20 cellular contexts compared by ENCODE assay signal in genomic region chr14:99317231-99318090, GRCh38.
"Had no signal": no experiment of that assay in that cellular context is flagged by ENCODE, and none has a peak within 500 bp of the region (broad histone marks: within the 10 kb centered on the region; RNA-seq: fewer than 3 reads in every experiment).

No MANE protein-coding gene starts in this region.

- H3K27ac ChIP-seq: epithelial cell of prostate, gastrocnemius medialis, heart right ventricle, testis had no signal

- H3K36me3 Mint-ChIP-seq: activated naive CD8-positive, alpha-beta T cell treated with anti-CD3 and anti-CD28 coated beads for 36 hours; brain had no signal

- H3K4me1 Mint-ChIP-seq: activated B cell treated with CpG ODN at 0.5 μM for 24 hours, brain had no signal

- DNase-seq: activated B cell treated with CpG ODN at 0.5 μM for 24 hours; activated CD4-positive, alpha-beta T cell treated with anti-CD3 and anti-CD28 coated beads, Interleukin-2, amount 10 ng/mL, durations not matched to agents 7 days and 5 days; activated CD8-positive, alpha-beta memory T cell treated with anti-CD3 and anti-CD28 coated beads for 24 hours; activated naive CD8-positive, alpha-beta T cell treated with anti-CD3 and anti-CD28 coated beads for 36 hours; amygdala; effector memory CD8-positive, alpha-beta T cell; gastrocnemius medialis; heart right ventricle; mammary epithelial cell; stimulated activated CD4-positive, alpha-beta T cell treated with anti-CD3 and anti-CD28 coated beads, Interleukin-1b, Interleukin-23, amount 100 ng/mL, for 48 hours; stomach; T-helper 2 cell; testis had no signal

- H3K4me1 ChIP-seq: gastrocnemius medialis, heart right ventricle, testis had no signal

- H3K4me3 ChIP-seq: gastrocnemius medialis, heart right ventricle, stomach, testis had no signal

- H3K36me3 ChIP-seq: gastrocnemius medialis, heart right ventricle, stomach had no signal

- H3K9me3 ChIP-seq: gastrocnemius medialis, heart right ventricle, stomach, testis had no signal

- FAIRE-seq: islet of Langerhans had no signal

- H3K27ac Mint-ChIP-seq: activated B cell treated with CpG ODN at 0.5 μM for 24 hours; activated CD4-positive, alpha-beta T cell treated with anti-CD3 and anti-CD28 coated beads, Interleukin-2, amount 10 ng/mL, durations not matched to agents 7 days and 5 days; activated naive CD8-positive, alpha-beta T cell treated with anti-CD3 and anti-CD28 coated beads for 36 hours; brain; dendritic cell treated with granulocyte-macrophage colony-stimulating factor and Interleukin-4, amounts not matched to agents 40 ng/mL and 50 ng/mL, for 4 days; effector memory CD8-positive, alpha-beta T cell had no signal

- ATAC-seq: effector memory CD8-positive, alpha-beta T cell; gastrocnemius medialis; heart right ventricle; sciatic nerve had no signal

- H3K9me3 Mint-ChIP-seq: activated B cell treated with CpG ODN at 0.5 μM for 24 hours; activated CD4-positive, alpha-beta T cell treated with anti-CD3 and anti-CD28 coated beads, Interleukin-2, amount 10 ng/mL, durations not matched to agents 7 days and 5 days; activated naive CD8-positive, alpha-beta T cell treated with anti-CD3 and anti-CD28 coated beads for 36 hours; central memory CD8-positive, alpha-beta T cell; dendritic cell treated with granulocyte-macrophage colony-stimulating factor and Interleukin-4, amounts not matched to agents 40 ng/mL and 50 ng/mL, for 4 days; effector memory CD8-positive, alpha-beta T cell; neural crest cell had no signal

- H3K27me3 ChIP-seq: gastrocnemius medialis, testis had no signal

- H3K27me3 Mint-ChIP-seq: activated B cell treated with CpG ODN at 0.5 μM for 24 hours; activated naive CD8-positive, alpha-beta T cell treated with anti-CD3 and anti-CD28 coated beads for 36 hours; central memory CD8-positive, alpha-beta T cell; dendritic cell treated with granulocyte-macrophage colony-stimulating factor and Interleukin-4, amounts not matched to agents 40 ng/mL and 50 ng/mL, for 4 days had no signal

- H3K4me3 Mint-ChIP-seq: activated B cell treated with CpG ODN at 0.5 μM for 24 hours; activated CD4-positive, alpha-beta T cell treated with anti-CD3 and anti-CD28 coated beads, Interleukin-2, amount 10 ng/mL, durations not matched to agents 7 days and 5 days; activated naive CD8-positive, alpha-beta T cell treated with anti-CD3 and anti-CD28 coated beads for 36 hours; brain; central memory CD8-positive, alpha-beta T cell; dendritic cell treated with granulocyte-macrophage colony-stimulating factor and Interleukin-4, amounts not matched to agents 40 ng/mL and 50 ng/mL, for 4 days; effector memory CD8-positive, alpha-beta T cell; neural crest cell had no signal
